In genomic region chr2:95670686-95671085, GRCh38 we compare ENCODE assay signal across 18 cellular contexts.
"Had no signal": no experiment of that assay in that cellular context is flagged by ENCODE, and none has a peak within 500 bp of the region (broad histone marks: within the 10 kb centered on the region; RNA-seq: fewer than 3 reads in every experiment).

No MANE protein-coding gene starts in this region.

- DNase-seq: activated CD4-positive, alpha-beta T cell treated with anti-CD3 and anti-CD28 coated beads, Interleukin-2, amount 10 ng/mL, durations not matched to agents 7 days and 5 days; activated CD8-positive, alpha-beta memory T cell treated with anti-CD3 and anti-CD28 coated beads, Interleukin-2, amount 50 U/mL, for 4 hours; activated effector memory CD4-positive, alpha-beta T cell treated with Interleukin-2 at 50 U/mL for 16 hours; activated naive CD4-positive, alpha-beta T cell treated with anti-CD3 and anti-CD28 coated beads, Interleukin-2, amount 10 ng/mL, durations not matched to agents 7 days and 5 days; activated T-cell treated with anti-CD3 and anti-CD28 coated beads, Interleukin-2, amount 50 U/mL, for 48 hours; cerebellar nuclear complex; effector CD4-positive, alpha-beta T cell; hippocampal formation; islet precursor cell; stimulated activated CD4-positive, alpha-beta T cell treated with anti-CD3 and anti-CD28 coated beads, Interleukin-12 subunit alpha, Interleukin-12 subunit beta, amount 100 ng/mL, for 4 hours; stimulated activated CD4-positive, alpha-beta T cell treated with anti-CD3 and anti-CD28 coated beads, Interleukin-1b, Interleukin-23, amount 100 ng/mL, for 48 hours; stimulated activated naive CD4-positive, alpha-beta T cell treated with Interleukin-2 at 50 U/mL for 16 hours; T-cell; thyroid gland had no signal

- H3K4me1 Mint-ChIP-seq: mesothelial cell of epicardium had no signal

- H3K27ac Mint-ChIP-seq: activated CD4-positive, alpha-beta T cell treated with anti-CD3 and anti-CD28 coated beads, Interleukin-2, amount 10 ng/mL, durations not matched to agents 7 days and 5 days; activated naive CD4-positive, alpha-beta T cell treated with anti-CD3 and anti-CD28 coated beads, Interleukin-2, amount 10 ng/mL, durations not matched to agents 7 days and 5 days; mesothelial cell of epicardium; nephron; T-cell had no signal

- H3K27ac ChIP-seq: ascending aorta had no signal

- H3K36me3 Mint-ChIP-seq: activated naive CD4-positive, alpha-beta T cell treated with anti-CD3 and anti-CD28 coated beads, Interleukin-2, amount 10 ng/mL, durations not matched to agents 7 days and 5 days; mesothelial cell of epicardium; T-cell had no signal

- H3K27me3 ChIP-seq: ascending aorta, breast epithelium, thyroid gland had no signal

- H3K4me3 Mint-ChIP-seq: activated CD4-positive, alpha-beta T cell treated with anti-CD3 and anti-CD28 coated beads, Interleukin-2, amount 10 ng/mL, durations not matched to agents 7 days and 5 days; activated naive CD4-positive, alpha-beta T cell treated with anti-CD3 and anti-CD28 coated beads, Interleukin-2, amount 10 ng/mL, durations not matched to agents 7 days and 5 days; mesothelial cell of epicardium; nephron; T-cell had no signal

- H3K36me3 ChIP-seq: ascending aorta, breast epithelium, thyroid gland had no signal

- H3K4me3 ChIP-seq: ascending aorta, breast epithelium, thyroid gland had no signal

- H3K4me1 ChIP-seq: ascending aorta, breast epithelium had no signal

- H3K9me3 ChIP-seq: ascending aorta, breast epithelium, thyroid gland had no signal

- H3K9me3 Mint-ChIP-seq: activated CD4-positive, alpha-beta T cell treated with anti-CD3 and anti-CD28 coated beads, Interleukin-2, amount 10 ng/mL, durations not matched to agents 7 days and 5 days; activated naive CD4-positive, alpha-beta T cell treated with anti-CD3 and anti-CD28 coated beads, Interleukin-2, amount 10 ng/mL, durations not matched to agents 7 days and 5 days; mesothelial cell of epicardium; T-cell had no signal
